ENCODE assay signal across 14 cellular contexts in genomic region chr20:31837896-31838397, GRCh38. TPM values are rescaled to one million over a fixed set of nuclear protein-coding genes. Genes with fewer than 3 reads are reported as not detected.
DNase-seq lines count a peak whose midpoint lies in the region; ATAC-seq and TF ChIP-seq lines count a peak whose summit lies in the region.
"Had no signal": no experiment of that assay in that cellular context is flagged by ENCODE, and none has a peak within 500 bp of the region (broad histone marks: within the 10 kb centered on the region; RNA-seq: fewer than 3 reads in every experiment).

No MANE protein-coding gene starts in this region.

- no peak overlapping the region for H2BK5ac ChIP-seq in neuronal stem cell (ENCODE audit: low read length)

- no peaks in the 10 kb centered on the region for H3K79me2 ChIP-seq in GM23248 (ENCODE audit: insufficient read depth)

- H3K4me2 ChIP-seq in GM23248 (ENCODE audit: unreplicated experiment) (no peak overlapping the region), neuronal stem cell (ENCODE audit: insufficient read depth, low read length, poor library complexity, severe bottlenecking) (no peak overlapping the region)

- H3K4me1 Mint-ChIP-seq in activated T-cell treated with anti-CD3 and anti-CD28 coated beads, Interleukin-2, amount 50 U/mL, for 4 hours (ENCODE audit: low read depth), result peaks cover 6% of the 10 kb centered on the region

- H3K9me3 Mint-ChIP-seq in activated T-cell treated with anti-CD3 and anti-CD28 coated beads, Interleukin-2, amount 50 U/mL, for 4 hours, result no peaks in the 10 kb centered on the region

- H4K20me1 ChIP-seq in GM23248 (ENCODE audit: insufficient read depth), result no peaks in the 10 kb centered on the region

- in situ Hi-C loops in GM23248 (cut with MboI), result no loop called here

- H4K91ac ChIP-seq in neuronal stem cell (ENCODE audit: low read depth, low read length, poor library complexity), result no peak overlapping the region

- no peaks in the 10 kb centered on the region for H3K9me2 ChIP-seq in GM23248 (ENCODE audit: insufficient read depth)

- TF ChIP-seq CTCF in choroid plexus epithelial cell (conservative IDR thresholded peaks at IDR 0.05; ENCODE audit: low read depth, low read length), result no peak

- no peak overlapping the region for H3K4me3 Mint-ChIP-seq in activated T-cell treated with anti-CD3 and anti-CD28 coated beads, Interleukin-2, amount 50 U/mL, for 4 hours

- H2AFZ ChIP-seq in GM23248, result no peak overlapping the region
- peak overlapping the region; percentile 32 for H2AFZ ChIP-seq in neuronal stem cell (ENCODE audit: low read length)

- H3K9me3 ChIP-seq in GM23248 (ENCODE audit: low read depth) (no peaks in the 10 kb centered on the region), neuronal stem cell (replicated peaks in 1 of 2; ENCODE audit: control insufficient read depth in 2 of 2, insufficient read depth in 1 of 2, low read depth in 1 of 2, low read length in 2 of 2) (no peaks in the 10 kb centered on the region)
- H3K9me3 ChIP-seq: mucosa of descending colon had no signal

- H2BK12ac ChIP-seq in neuronal stem cell (ENCODE audit: low read length), result no peak overlapping the region

- H2BK15ac ChIP-seq in neuronal stem cell (ENCODE audit: low read length), result no peak overlapping the region

- no peaks in the 10 kb centered on the region for H3K79me1 ChIP-seq in neuronal stem cell (ENCODE audit: low read depth, low read length)

- no peak overlapping the region for H3K23ac ChIP-seq in neuronal stem cell (ENCODE audit: low read depth, low read length, poor library complexity)

- H3K36me3 ChIP-seq in GM23248 (ENCODE audit: low read depth) (no peaks in the 10 kb centered on the region), neuronal stem cell (replicated peaks in 1 of 2; ENCODE audit: control insufficient read depth in 2 of 2, insufficient read depth in 2 of 2, low read length in 2 of 2) (no peaks in the 10 kb centered on the region)

- H4K8ac ChIP-seq in neuronal stem cell (ENCODE audit: low read depth, low read length), result no peak overlapping the region

- WGBS in GM23248 (ENCODE audit: low coverage in 1 of 2, low lambda C conversion rate in 2 of 2, missing lambda C conversion rate in 2 of 2), 2 experiments, result 35 to 57% methylated on average over 3 of the region's 3 CpGs
- no CpG with 5 or more reads among the region's 3 CpGs for WGBS in neuronal stem cell (ENCODE audit: extremely low coverage in 2 of 2, insufficient read length in 2 of 2, insufficient replicate concordance in 1 of 2), 2 donors

- H3K27ac ChIP-seq in GM23248 (0 out of 2 replicates have a peak overlapping the region, but pooled peaks have one; percentile 16), neuronal stem cell (replicated peaks; ENCODE audit: low read length) (no peak overlapping the region)

- no peaks in the 10 kb centered on the region for H3K36me3 Mint-ChIP-seq in activated T-cell treated with anti-CD3 and anti-CD28 coated beads, Interleukin-2, amount 50 U/mL, for 4 hours (ENCODE audit: insufficient read depth)

- H3K4ac ChIP-seq in neuronal stem cell (ENCODE audit: low read length), result no peak overlapping the region

- no peak overlapping the region for H3K18ac ChIP-seq in neuronal stem cell (ENCODE audit: low read length)

- H3K27me3 Mint-ChIP-seq in activated T-cell treated with anti-CD3 and anti-CD28 coated beads, Interleukin-2, amount 50 U/mL, for 4 hours (ENCODE audit: low read depth), result no peaks in the 10 kb centered on the region

- no peak overlapping the region for H2AK5ac ChIP-seq in neuronal stem cell (ENCODE audit: low read depth, low read length)

- H3K4me1 ChIP-seq in GM23248 (ENCODE audit: insufficient read depth) (peaks cover 46% of the 10 kb centered on the region), neuronal stem cell (ENCODE audit: control insufficient read depth in 2 of 2, insufficient read depth in 1 of 2, low read depth in 1 of 2, low read length in 2 of 2) (peaks cover 41 to 47% of the 10 kb centered on the region in 2 donors)

- H3F3A ChIP-seq in GM23248 (ENCODE audit: insufficient read depth), result peaks cover 24% of the 10 kb centered on the region

- H2BK120ac ChIP-seq in neuronal stem cell (ENCODE audit: low read depth, low read length), result no peak overlapping the region

- DNase-seq in GM23248, result peak; percentile 78
- peak; percentile 15 for DNase-seq in NCI-H69 (lab: John Stamatoyannopoulos, UW)
- peak; percentile 58 for DNase-seq in choroid plexus epithelial cell (ENCODE audit: low read depth)
- no peak for DNase-seq in neuronal stem cell (ENCODE audit: low spot score)
- no peak for DNase-seq in activated T-cell treated with anti-CD3 and anti-CD28 coated beads, Interleukin-2, amount 50 U/mL, for 4 hours
- DNase-seq in activated CD4-positive, alpha-beta T cell treated with anti-CD3 and anti-CD28 coated beads, Interleukin-2, amount 50 U/mL, for 48 hours, result no peak
- no peak for DNase-seq in DMS79 treated with DMSO at 0.1 percent for 48 hours (lab: John Stamatoyannopoulos, UW)
- DNase-seq: activated CD8-positive, alpha-beta memory T cell treated with anti-CD3 and anti-CD28 coated beads, Interleukin-2, amount 50 U/mL, for 48 hours; amniotic stem cell; Kasumi-1; mucosa of descending colon; RPMI8226 had no signal

- no peak for ATAC-seq in activated T-cell treated with anti-CD3 and anti-CD28 coated beads, Interleukin-2, amount 50 U/mL, for 4 hours
- no peak for ATAC-seq in GM21526 (IDR thresholded peaks at IDR 0.05; ENCODE audit: low FRiP score, unreplicated experiment)
- ATAC-seq: mucosa of descending colon, right cardiac atrium had no signal

- H3K27me3 ChIP-seq in GM23248 (replicated peaks; ENCODE audit: insufficient read depth), result no peaks in the 10 kb centered on the region
- H3K27me3 ChIP-seq in neuronal stem cell (ENCODE audit: control insufficient read depth in 3 of 3, insufficient read depth in 3 of 3, low read depth in 1 of 3, low read length in 3 of 3), result no peaks in the 10 kb centered on the region

- no peak overlapping the region for H3K14ac ChIP-seq in neuronal stem cell (ENCODE audit: low read length)

- H3K9ac ChIP-seq in GM23248 (no peak overlapping the region), neuronal stem cell (ENCODE audit: low read depth, low read length, poor library complexity) (no peak overlapping the region)

- H3K4me3 ChIP-seq in GM23248, result no peak overlapping the region
- no peak overlapping the region for H3K4me3 ChIP-seq in choroid plexus epithelial cell (ENCODE audit: low read depth, low read length)
- H3K4me3 ChIP-seq in neuronal stem cell (ENCODE audit: low read length in 2 of 2), result no peak overlapping the region
- H3K4me3 ChIP-seq: mucosa of descending colon had no signal

RNA-seq across cellular contexts. Expression of gene FOXS1, which starts 7.5 kb away (rescaled TPM):
- total RNA-seq in GM23248 (2014; rRNA removed; shearing (Covaris generic)), result not detected in 2 replicates
- not detected in 2 replicates for polyA plus RNA-seq in GM23248 (2016; fragmentation: Nextera tagmentation; extraction: Ambion mirVana)
- 1.1 TPM for polyA plus RNA-seq in neuronal stem cell (2013, experiment 1 of 2)
- 0.84 TPM for polyA plus RNA-seq in neuronal stem cell (2013, experiment 2 of 2)
- not detected for total RNA-seq in activated T-cell treated with anti-CD3 and anti-CD28 coated beads, Interleukin-2, amount 50 U/mL, for 4 hours

RNA-seq across cellular contexts. Expression of gene MYLK2, which starts 18.8 kb away (rescaled TPM):
- 0.63 TPM in 1 of 2 replicates, not detected in the other for total RNA-seq in GM23248 (2014; rRNA removed; shearing (Covaris generic))
- polyA plus RNA-seq in GM23248 (2016; fragmentation: Nextera tagmentation; extraction: Ambion mirVana), result not detected in 2 replicates
- polyA plus RNA-seq in neuronal stem cell (2013, experiment 1 of 2), result 0.54 TPM
- polyA plus RNA-seq in neuronal stem cell (2013, experiment 2 of 2), result 0.48 TPM
- under 1 TPM in 2 of 3 donors, not detected in 1; 0.10 to 0.11 TPM for total RNA-seq in activated T-cell treated with anti-CD3 and anti-CD28 coated beads, Interleukin-2, amount 50 U/mL, for 4 hours

RNA-seq across cellular contexts. Expression of gene DUSP15, which starts 32.4 kb away (rescaled TPM):
- not detected in 2 replicates for total RNA-seq in GM23248 (2014; rRNA removed; shearing (Covaris generic))
- not detected in 2 replicates for polyA plus RNA-seq in GM23248 (2016; fragmentation: Nextera tagmentation; extraction: Ambion mirVana)
- 2.1 TPM for polyA plus RNA-seq in neuronal stem cell (2013, experiment 1 of 2)
- polyA plus RNA-seq in neuronal stem cell (2013, experiment 2 of 2), result 2.1 TPM
- not detected for total RNA-seq in activated T-cell treated with anti-CD3 and anti-CD28 coated beads, Interleukin-2, amount 50 U/mL, for 4 hours

RNA-seq across cellular contexts. Expression of gene TTLL9, which starts 32.5 kb away (rescaled TPM):
- not detected in 2 replicates for total RNA-seq in GM23248 (2014; rRNA removed; shearing (Covaris generic))
- not detected in 2 replicates for polyA plus RNA-seq in GM23248 (2016; fragmentation: Nextera tagmentation; extraction: Ambion mirVana)
- 0.38 TPM for polyA plus RNA-seq in neuronal stem cell (2013, experiment 1 of 2)
- 0.48 TPM for polyA plus RNA-seq in neuronal stem cell (2013, experiment 2 of 2)
- total RNA-seq in activated T-cell treated with anti-CD3 and anti-CD28 coated beads, Interleukin-2, amount 50 U/mL, for 4 hours, result not detected

Comparison
In these comparisons a context has a peak if more than half of its experiments do, and no peak if none do; other contexts are left out.
1. DNase-seq: peak in GM23248 (single experiment), NCI-H69 (single experiment) and choroid plexus epithelial cell (single experiment); none in neuronal stem cell (single experiment), activated T-cell treated with anti-CD3 and anti-CD28 coated beads, Interleukin-2, amount 50 U/mL, for 4 hours (single experiment), activated CD4-positive, alpha-beta T cell treated with anti-CD3 and anti-CD28 coated beads, Interleukin-2, amount 50 U/mL, for 48 hours (0 of 2) and DMS79 treated with DMSO at 0.1 percent for 48 hours (single experiment).